Comparison of ENCODE assay signal across 8 cellular contexts in the genomic region with DNA sequence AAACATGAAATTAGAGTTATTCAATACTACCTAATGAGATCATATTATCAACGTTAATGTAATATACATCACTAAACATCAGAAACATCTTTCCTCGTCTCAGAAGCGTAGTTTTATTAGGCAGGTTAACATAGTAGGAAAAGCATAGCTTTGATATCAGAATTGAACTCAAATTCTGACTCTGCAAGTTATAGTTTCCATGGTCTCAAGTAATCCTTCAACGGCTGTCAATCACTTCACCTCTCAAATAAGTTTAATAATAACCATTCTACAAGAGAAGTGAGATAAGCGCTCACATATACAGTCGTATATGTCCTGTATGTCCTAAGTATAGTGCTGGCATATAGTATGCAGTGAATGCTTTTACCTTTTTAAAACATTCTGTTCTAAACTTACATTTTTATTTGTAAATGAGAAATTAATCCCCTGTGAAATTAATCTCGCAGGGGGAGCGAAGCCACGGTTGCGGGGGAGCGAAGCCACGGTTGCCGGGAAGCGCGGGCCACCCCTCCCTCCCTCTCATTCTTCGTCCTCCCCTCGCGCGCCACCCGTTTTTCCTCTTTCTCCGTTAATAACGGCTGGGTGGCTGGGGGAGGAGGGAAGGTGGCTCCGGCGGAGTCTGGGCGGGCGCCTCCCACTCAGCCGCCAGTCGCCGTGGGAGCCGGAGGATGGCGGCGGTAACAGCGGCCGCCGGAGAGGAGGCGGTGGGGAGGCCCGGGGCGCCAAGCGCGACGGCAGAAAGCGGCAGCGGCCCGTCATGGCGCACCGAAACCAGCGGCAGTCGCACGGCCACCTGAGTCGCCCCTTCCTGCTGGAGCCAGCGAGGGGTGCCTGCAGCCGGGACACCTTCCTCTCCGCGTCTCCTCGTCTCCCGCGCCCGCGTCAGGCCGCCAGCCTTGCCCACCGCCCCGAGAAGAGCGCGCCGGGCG.
A peak's percentile ranks its signal among the peaks of the same experiment; 100 is the strongest.
DNase-seq lines count a peak whose midpoint lies in the region; ATAC-seq and TF ChIP-seq lines count a peak whose summit lies in the region.
"Not testable (repeated sequence)": the region's sequence is repeated elsewhere in the genome, so short reads cannot be mapped to it uniquely, and the experiment has no call there.

No MANE protein-coding gene starts in this region.

- not testable (repeated sequence) for H3K36me3 Mint-ChIP-seq in CD8-positive, alpha-beta T cell; activated CD4-positive, alpha-beta memory T cell treated with anti-CD3 and anti-CD28 coated beads for 36 hours

- not testable (repeated sequence) for H3K9me3 Mint-ChIP-seq in CD8-positive, alpha-beta T cell; activated CD4-positive, alpha-beta memory T cell treated with anti-CD3 and anti-CD28 coated beads for 36 hours

- DNase-seq in CD8-positive, alpha-beta T cell: peak in 4 of 7 experiments; percentile 6 to 40 (median 37)
- peak; percentile 34 to 78 for DNase-seq in NCI-H526 (lab: John Stamatoyannopoulos, UW)
- DNase-seq in activated CD4-positive, alpha-beta memory T cell treated with anti-CD3 and anti-CD28 coated beads for 36 hours: peak; percentile 50
- DNase-seq in left lung: peak; percentile 37 to 92
- peak; percentile 24 to 59 for DNase-seq in stimulated activated CD4-positive, alpha-beta T cell treated with anti-CD3 and anti-CD28 coated beads, Interleukin-2, amount 100 ng/mL, for 24 hours

- POLR2A ChIA-PET in CD8-positive, alpha-beta T cell (lab: Charles Lee): interaction anchor here (1.3 kb wide), 1 partner anchor 232 kb away, joined by 4 read pairs; the partner anchor contains the start of gene AVL9
- POLR2A ChIA-PET in activated CD4-positive, alpha-beta memory T cell treated with anti-CD3 and anti-CD28 coated beads for 36 hours (lab: Charles Lee): not testable (repeated sequence)

- intact Hi-C loops in CD8-positive, alpha-beta T cell (cut with DNase I, micrococcal nuclease): loop anchor here in 1 of 2 experiments (5.0 kb wide), 1 partner anchor 235 kb away; the partner anchor contains the start of gene LSM5
- intact Hi-C loops in activated CD4-positive, alpha-beta memory T cell treated with anti-CD3 and anti-CD28 coated beads for 36 hours (cut with micrococcal nuclease): loop anchor here (2.0 kb wide), 1 partner anchor 233 kb away; the partner anchor contains the start of gene AVL9
- intact Hi-C loops in left lung (cut with DNase I): not testable (repeated sequence)

- H3K9me3 ChIP-seq in CD8-positive, alpha-beta T cell (ENCODE audit: low read length); ectodermal cell (ENCODE audit: control insufficient read depth, low read length); left lung: not testable (repeated sequence)

- not testable (repeated sequence) for TF ChIP-seq CTCF in CD8-positive, alpha-beta T cell (IDR thresholded peaks at IDR 0.05); left lung (IDR thresholded peaks at IDR 0.05)

- H3K36me3 ChIP-seq in CD8-positive, alpha-beta T cell (ENCODE audit: insufficient read depth, low read length); ectodermal cell (ENCODE audit: control insufficient read depth, insufficient read depth, low read length); left lung: not testable (repeated sequence)

- CTCF ChIA-PET in CD8-positive, alpha-beta T cell (lab: Charles Lee); activated CD4-positive, alpha-beta memory T cell treated with anti-CD3 and anti-CD28 coated beads for 36 hours (lab: Charles Lee): not testable (repeated sequence)

- peak overlapping the region; percentile 80 for H3K4me3 Mint-ChIP-seq in CD8-positive, alpha-beta T cell
- H3K4me3 Mint-ChIP-seq in activated CD4-positive, alpha-beta memory T cell treated with anti-CD3 and anti-CD28 coated beads for 36 hours: peak overlapping the region; percentile 69

- H3K4me3 ChIP-seq in CD8-positive, alpha-beta T cell (ENCODE audit: low read depth, low read length): peak overlapping the region; percentile 49
- H3K4me3 ChIP-seq in ectodermal cell (ENCODE audit: insufficient read depth, low read depth, low read length): peak overlapping the region; percentile 61
- H3K4me3 ChIP-seq in left lung: peak overlapping the region; percentile 62 to 71

- not testable (repeated sequence) for H3K4me1 ChIP-seq in CD8-positive, alpha-beta T cell (ENCODE audit: insufficient read depth, low read length); ectodermal cell (ENCODE audit: control insufficient read depth, insufficient read depth, low read length); left lung

- H3K27me3 Mint-ChIP-seq in CD8-positive, alpha-beta T cell (ENCODE audit: low read depth): not testable (repeated sequence)
- peaks cover 14% of the 10 kb centered on the region for H3K27me3 Mint-ChIP-seq in activated CD4-positive, alpha-beta memory T cell treated with anti-CD3 and anti-CD28 coated beads for 36 hours

- H3K27ac ChIP-seq in CD8-positive, alpha-beta T cell (ENCODE audit: low read depth, low read length): not testable (repeated sequence)
- H3K27ac ChIP-seq in ectodermal cell (ENCODE audit: insufficient read depth, low read depth, low read length, poor library complexity, severe bottlenecking) (peak overlapping the region; percentile 83), left lung (peak overlapping the region; percentile 88 to 92)

- WGBS in ectodermal cell, 2 experiments: 1 to 5% methylated on average over 53 to 60 of the region's 66 CpGs

- ATAC-seq in CD8-positive, alpha-beta T cell: peak; percentile 65
- ATAC-seq in GM19463 (IDR thresholded peaks at IDR 0.05; ENCODE audit: unreplicated experiment): peak; percentile 46
- ATAC-seq in HG03432 (IDR thresholded peaks at IDR 0.05; ENCODE audit: unreplicated experiment): peak; percentile 73
- ATAC-seq in left lung: peak; percentile 84

- not testable (repeated sequence) for H3K4me1 Mint-ChIP-seq in CD8-positive, alpha-beta T cell (ENCODE audit: low read depth); activated CD4-positive, alpha-beta memory T cell treated with anti-CD3 and anti-CD28 coated beads for 36 hours (ENCODE audit: low read depth)

- H3K27me3 ChIP-seq in CD8-positive, alpha-beta T cell (ENCODE audit: insufficient read depth, low read length); ectodermal cell (ENCODE audit: control insufficient read depth, insufficient read depth, low read length, poor library complexity, severe bottlenecking); left lung: not testable (repeated sequence)

- not testable (repeated sequence) for H3K27ac Mint-ChIP-seq in CD8-positive, alpha-beta T cell; activated CD4-positive, alpha-beta memory T cell treated with anti-CD3 and anti-CD28 coated beads for 36 hours
